Comparison of ENCODE assay signal across 26 cellular contexts in the genomic region with DNA sequence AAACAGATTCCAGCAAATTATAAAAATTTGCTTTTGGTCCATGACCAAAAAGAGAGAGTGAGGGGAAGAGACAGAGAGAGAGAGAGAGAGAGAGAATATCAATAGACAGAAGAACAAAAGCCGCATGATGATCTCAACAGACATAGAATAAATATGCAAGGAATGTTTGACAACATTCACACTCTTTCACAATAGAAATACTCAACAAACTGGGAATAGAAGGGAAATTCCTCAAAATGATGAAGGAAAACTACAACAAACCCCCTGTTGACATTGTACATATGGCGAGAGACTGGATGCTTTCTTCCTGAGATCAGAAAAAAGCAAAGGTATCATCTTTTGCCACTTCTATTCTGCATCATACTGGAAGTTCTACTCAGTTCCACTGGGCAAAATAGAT.
DNase-seq lines count a peak whose midpoint lies in the region; FAIRE-seq and TF ChIP-seq lines count a peak whose summit lies in the region.
"Had no signal": no experiment of that assay in that cellular context is flagged by ENCODE, and none has a peak within 500 bp of the region (broad histone marks: within the 10 kb centered on the region; RNA-seq: fewer than 3 reads in every experiment).

No MANE protein-coding gene starts in this region.

- H4K20me1 ChIP-seq in mammary epithelial cell (ENCODE audit: insufficient read depth, low read length): no peaks in the 10 kb centered on the region
- H4K20me1 ChIP-seq: BLaER1 had no signal

- BruUV-seq in mammary epithelial cell (replicated peaks; lab: Mats Ljungman, UMichigan): no TSS peak

- in situ Hi-C loops in mammary epithelial cell (cut with MboI; ENCODE audit: low sequenced_read_pairs in 2 of 2): no loop called here

- dilution Hi-C loops in mammary epithelial cell (cut with HindIII; ENCODE audit: low sequenced_read_pairs): no loop called here

- intact Hi-C loops in mammary epithelial cell (cut with micrococcal nuclease): no loop called here

- no peaks in the 10 kb centered on the region for H3K36me3 ChIP-seq in mammary epithelial cell (ENCODE audit: insufficient read depth, low read length)
- no peaks in the 10 kb centered on the region for H3K36me3 ChIP-seq in small intestine (ENCODE audit: control insufficient read depth in 2 of 2, insufficient read depth in 2 of 2, low read length in 2 of 2)
- H3K36me3 ChIP-seq: BLaER1, gastroesophageal sphincter, HAP-1, prostate gland had no signal

- WGBS in mammary epithelial cell (ENCODE audit: low coverage, missing lambda C conversion rate): 25% methylated on average over 2 of the region's 2 CpGs
- 60 to 69% (median 62%) methylated on average over 2 of the region's 2 CpGs for WGBS in small intestine, 3 donors

- H3K4me3 ChIP-seq in mammary epithelial cell (replicated peaks in 1 of 3; ENCODE audit: insufficient read depth in 1 of 3, low read depth in 2 of 3, low read length in 3 of 3): no peak overlapping the region
- no peak overlapping the region for H3K4me3 ChIP-seq in small intestine (ENCODE audit: low read depth in 1 of 2, low read length in 2 of 2)
- H3K4me3 ChIP-seq: BLaER1, gastroesophageal sphincter, GM12878, HAP-1, prostate gland, skin epidermis had no signal

- peak; percentile 55 for DNase-seq in A172 (ENCODE audit: low spot score)
- peak; percentile 30 for DNase-seq in HCEC 1CT
- peak; percentile 6 for DNase-seq in mammary epithelial cell
- DNase-seq in glomerular visceral epithelial cell (ENCODE audit: extremely low spot score): peak; percentile 5
- no peak for DNase-seq in activated CD8-positive, alpha-beta memory T cell treated with anti-CD3 and anti-CD28 coated beads, Interleukin-2, amount 50 U/mL, for 48 hours
- DNase-seq in small intestine: no peak
- DNase-seq in middle frontal gyrus (ENCODE audit: extremely low spot score, low spot score): no peak
- DNase-seq in AG08396 (ENCODE audit: low spot score): no peak
- DNase-seq: activated CD4-positive, alpha-beta T cell treated with anti-CD3 and anti-CD28 coated beads, Interleukin-2, amount 10 ng/mL, durations not matched to agents 24 days and 14 days; activated naive CD4-positive, alpha-beta T cell treated with Interleukin-2 at 50 U/mL for 16 hours; activated T-cell treated with anti-CD3 and anti-CD28 coated beads, Interleukin-2, amount 50 U/mL, for 72 hours; amygdala; DMS79; NCI-H2029 treated with DMSO at 0.1 percent for 48 hours; NCI-H226; NCI-H748 treated with DMSO at 0.1 percent for 48 hours; stimulated activated CD4-positive, alpha-beta T cell treated with anti-CD3 and anti-CD28 coated beads, Interleukin-1b, Interleukin-23, amount 100 ng/mL, for 48 hours had no signal

- CTCF ChIA-PET in mammary epithelial cell (lab: Charles Lee; ENCODE audit: low non-redundant PET): no interaction called here

- TF ChIP-seq CTCF in mammary epithelial cell (conservative IDR thresholded peaks at IDR 0.05 in 1 of 2, IDR thresholded peaks at IDR 0.05 in 1 of 2; ENCODE audit: extremely low read depth in 1 of 2, insufficient read depth in 1 of 2, low read depth in 1 of 2, low read length in 2 of 2): no peak

- FAIRE-seq in small intestine (lab: Jason Lieb, UNC): no peak
- FAIRE-seq: A204.1, GM12878, islet of Langerhans had no signal

- no peak overlapping the region for H3K4me2 ChIP-seq in mammary epithelial cell (ENCODE audit: insufficient read depth, low read depth, low read length)
- H3K4me2 ChIP-seq: BLaER1 had no signal

- no peak overlapping the region for H3K27ac ChIP-seq in mammary epithelial cell (ENCODE audit: insufficient read depth, low read depth, low read length)
- no peak overlapping the region for H3K27ac ChIP-seq in small intestine (ENCODE audit: low read depth in 1 of 2, low read length in 1 of 2)
- H3K27ac ChIP-seq: BLaER1, gastroesophageal sphincter, prostate gland, skin epidermis, VCaP had no signal

- no peak overlapping the region for H3K9ac ChIP-seq in mammary epithelial cell (ENCODE audit: insufficient read depth, low read length)
- H3K9ac ChIP-seq: BLaER1 had no signal

- H3K79me2 ChIP-seq in mammary epithelial cell (ENCODE audit: insufficient read depth, low read length): no peaks in the 10 kb centered on the region

- no peaks in the 10 kb centered on the region for H3K9me3 ChIP-seq in mammary epithelial cell (replicated peaks; ENCODE audit: insufficient read depth, low read length)
- no peaks in the 10 kb centered on the region for H3K9me3 ChIP-seq in small intestine (ENCODE audit: control insufficient read depth, low read depth)
- H3K9me3 ChIP-seq: BLaER1, gastroesophageal sphincter, HAP-1, prostate gland had no signal

- H3K27me3 ChIP-seq in mammary epithelial cell (ENCODE audit: insufficient read depth, low read length) (peaks cover under 1% of the 10 kb centered on the region), small intestine (ENCODE audit: control insufficient read depth in 2 of 2, insufficient read depth in 2 of 2, low read length in 2 of 2) (no peaks in the 10 kb centered on the region)
- H3K27me3 ChIP-seq: BLaER1, gastroesophageal sphincter had no signal

- H2AFZ ChIP-seq in mammary epithelial cell (ENCODE audit: low read depth, low read length): no peak overlapping the region

- H3K4me1 ChIP-seq in mammary epithelial cell (ENCODE audit: insufficient read depth, low read length) (no peaks in the 10 kb centered on the region), small intestine (ENCODE audit: control insufficient read depth in 2 of 2, insufficient read depth in 1 of 2, low read depth in 1 of 2, low read length in 1 of 2) (no peaks in the 10 kb centered on the region)
- H3K4me1 ChIP-seq: BLaER1, gastroesophageal sphincter, HAP-1, prostate gland had no signal

Comparison
In these comparisons a context has a peak if more than half of its experiments do, and no peak if none do; other contexts are left out.
1. DNase-seq: peak in A172 (single experiment), HCEC 1CT (single experiment), mammary epithelial cell (single experiment) and glomerular visceral epithelial cell (single experiment); none in activated CD8-positive, alpha-beta memory T cell treated with anti-CD3 and anti-CD28 coated beads, Interleukin-2, amount 50 U/mL, for 48 hours (single experiment), small intestine (single experiment), middle frontal gyrus (single experiment) and AG08396 (single experiment).